Comparison of ENCODE assay signal across 1 cellular context in the genomic region with DNA sequence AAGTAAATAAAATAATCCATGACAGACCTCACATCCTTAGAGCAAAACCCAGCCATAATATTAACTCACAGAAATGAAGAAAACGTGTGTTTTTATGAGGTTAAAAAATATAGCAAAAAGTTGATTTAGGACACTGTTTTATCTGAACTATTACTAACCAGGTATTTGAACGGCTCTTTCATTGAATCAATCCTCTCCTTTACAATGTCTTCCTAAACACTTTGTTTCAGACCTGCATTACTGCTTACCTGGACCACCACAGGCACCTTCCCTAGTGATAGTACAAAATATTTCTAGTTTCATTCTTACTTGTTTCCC.
TF ChIP-seq lines count a peak whose summit lies in the region.

No MANE protein-coding gene starts in this region.

TF ChIP-seq in K562, 482 proteins besides CTCF, POLR2A, EP300 and RAD21 (continued from another document):
- TF ChIP-seq, protein P1, sequence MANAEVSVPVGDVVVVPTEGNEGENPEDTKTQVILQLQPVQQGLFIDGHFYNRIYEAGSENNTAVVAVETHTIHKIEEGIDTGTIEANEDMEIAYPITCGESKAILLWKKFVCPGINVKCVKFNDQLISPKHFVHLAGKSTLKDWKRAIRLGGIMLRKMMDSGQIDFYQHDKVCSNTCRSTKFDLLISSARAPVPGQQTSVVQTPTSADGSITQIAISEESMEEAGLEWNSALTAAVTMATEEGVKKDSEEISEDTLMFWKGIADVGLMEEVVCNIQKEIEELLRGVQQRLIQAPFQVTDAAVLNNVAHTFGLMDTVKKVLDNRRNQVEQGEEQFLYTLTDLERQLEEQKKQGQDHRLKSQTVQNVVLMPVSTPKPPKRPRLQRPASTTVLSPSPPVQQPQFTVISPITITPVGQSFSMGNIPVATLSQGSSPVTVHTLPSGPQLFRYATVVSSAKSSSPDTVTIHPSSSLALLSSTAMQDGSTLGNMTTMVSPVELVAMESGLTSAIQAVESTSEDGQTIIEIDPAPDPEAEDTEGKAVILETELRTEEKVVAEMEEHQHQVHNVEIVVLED (CRISPR knock-in tag; IDR thresholded peaks at IDR 0.05), result no peak
- TF ChIP-seq SPI1 (IDR thresholded peaks at IDR 0.05; ENCODE audit: borderline replicate concordance, low read depth, low read length), result no peak
- no peak for TF ChIP-seq HCFC1 (IDR thresholded peaks at IDR 0.05; ENCODE audit: low read depth, low read length)
- no peak for TF ChIP-seq SMC3 (conservative IDR thresholded peaks at IDR 0.05; ENCODE audit: insufficient read depth, low read depth, low read length)
- TF ChIP-seq GTF2A2 (tag; IDR thresholded peaks at IDR 0.05), result peak; percentile 35; the same call in 1 of the 2 replicates
